Comparison of ENCODE assay signal across 9 cellular contexts in genomic region chr13:107867701-107868661, GRCh38.
DNase-seq lines count a peak whose midpoint lies in the region; ATAC-seq and TF ChIP-seq lines count a peak whose summit lies in the region.
"Had no signal": no experiment of that assay in that cellular context is flagged by ENCODE, and none has a peak within 500 bp of the region (broad histone marks: within the 10 kb centered on the region; RNA-seq: fewer than 3 reads in every experiment).

No MANE protein-coding gene starts in this region.

- in situ Hi-C loops in brain microvascular endothelial cell (cut with HindIII; ENCODE audit: low pct_ligation_motif_present, low sequenced_read_pairs): no loop called here

- TF ChIP-seq CTCF in brain microvascular endothelial cell (IDR thresholded peaks at IDR 0.05; ENCODE audit: low read depth, low read length, missing control alignments): peak; percentile 73

- H3K9ac ChIP-seq in stomach smooth muscle (ENCODE audit: low read length in 2 of 2): no peak overlapping the region

- H3K4me3 ChIP-seq in brain microvascular endothelial cell (ENCODE audit: low read depth, low read length): peak overlapping the region; percentile 69
- peak overlapping the region; percentile 56 to 62 for H3K4me3 ChIP-seq in stomach smooth muscle (ENCODE audit: low read length in 2 of 2)

- peaks cover 12% of the 10 kb centered on the region for H3K4me1 ChIP-seq in stomach smooth muscle (ENCODE audit: control insufficient read depth, insufficient read depth, low read length)

- H3K36me3 ChIP-seq in brain microvascular endothelial cell (replicated peaks) (no peaks in the 10 kb centered on the region), stomach smooth muscle (ENCODE audit: control insufficient read depth in 2 of 2, insufficient read depth in 2 of 2, low read length in 2 of 2) (no peaks in the 10 kb centered on the region)

- ATAC-seq in HG03354 (IDR thresholded peaks at IDR 0.05; ENCODE audit: poor library complexity, severe bottlenecking, unreplicated experiment) (no peak), GM19395 (IDR thresholded peaks at IDR 0.05; ENCODE audit: unreplicated experiment) (no peak)

- H3K27me3 ChIP-seq in brain microvascular endothelial cell (replicated peaks) (peaks cover 9% of the 10 kb centered on the region), stomach smooth muscle (ENCODE audit: control insufficient read depth in 1 of 2, insufficient read depth in 2 of 2, low read length in 2 of 2) (peaks cover 13 to 43% of the 10 kb centered on the region in 2 donors)

- H3K27ac ChIP-seq in brain microvascular endothelial cell (peak overlapping the region; percentile 8), stomach smooth muscle (ENCODE audit: low read length) (no peak overlapping the region)

- peak; percentile 20 for DNase-seq in activated CD4-positive, alpha-beta T cell treated with anti-CD3 and anti-CD28 coated beads for 48 hours
- no peak for DNase-seq in activated CD4-positive, alpha-beta T cell treated with anti-CD3 and anti-CD28 coated beads, Interleukin-2, amount 50 U/mL, for 4 hours
- DNase-seq in NCI-H2227 treated with DMSO at 0.1 percent for 48 hours (lab: John Stamatoyannopoulos, UW) (peak; percentile 25), brain microvascular endothelial cell (peak; percentile 36), kidney glomerular epithelial cell (lab: John Stamatoyannopoulos, UW) (peak; percentile 38)
- DNase-seq: DND-41 had no signal

- no peaks in the 10 kb centered on the region for H3K9me3 ChIP-seq in stomach smooth muscle (ENCODE audit: control insufficient read depth in 2 of 2, low read length in 2 of 2)

Comparison
In these comparisons a context has a peak if more than half of its experiments do, and no peak if none do; other contexts are left out.
1. DNase-seq: peak in activated CD4-positive, alpha-beta T cell treated with anti-CD3 and anti-CD28 coated beads for 48 hours (single experiment), NCI-H2227 treated with DMSO at 0.1 percent for 48 hours (single experiment), brain microvascular endothelial cell (single experiment) and kidney glomerular epithelial cell (single experiment); none in activated CD4-positive, alpha-beta T cell treated with anti-CD3 and anti-CD28 coated beads, Interleukin-2, amount 50 U/mL, for 4 hours (0 of 2).